1 cellular context compared by ENCODE assay signal in genomic region chr20:46811328-46812084, GRCh38.
TF ChIP-seq lines count a peak whose summit lies in the region.

No MANE protein-coding gene starts in this region.

TF ChIP-seq in GM23338, 12 proteins besides CTCF, POLR2A, EP300 and RAD21 (continued from another document):
- TF ChIP-seq ZNF462 (CRISPR knock-in tag; IDR thresholded peaks at IDR 0.05) (no peak), JUNB (IDR thresholded peaks at IDR 0.05; ENCODE audit: unreplicated experiment) (no peak), EZH2phosphoT487 (IDR thresholded peaks at IDR 0.05; ENCODE audit: unreplicated experiment) (no peak), POLR2AphosphoS5 (IDR thresholded peaks at IDR 0.05; ENCODE audit: low read depth) (no peak)
